ENCODE assay signal across 24 cellular contexts in genomic region chr1:209831615-209832014, GRCh38. TPM values are rescaled to one million over a fixed set of nuclear protein-coding genes. Genes with fewer than 3 reads are reported as not detected.
A peak's percentile ranks its signal among the peaks of the same experiment; 100 is the strongest.
DNase-seq lines count a peak whose midpoint lies in the region; ATAC-seq, FAIRE-seq and TF ChIP-seq lines count a peak whose summit lies in the region.
"Had no signal": no experiment of that assay in that cellular context is flagged by ENCODE, and none has a peak within 500 bp of the region (broad histone marks: within the 10 kb centered on the region; RNA-seq: fewer than 3 reads in every experiment).

No MANE protein-coding gene starts in this region.

- FAIRE-seq in bronchial epithelial cell (lab: Jason Lieb, UNC), result no peak

- H3K79me2 ChIP-seq in DND-41 (ENCODE audit: insufficient read depth, low read length), result peaks cover 36% of the 10 kb centered on the region

- intact Hi-C loops in IMR-90 (cut with micrococcal nuclease), result no loop called here

- no peak for TF ChIP-seq POLR2A in IMR-90 (IDR thresholded peaks at IDR 0.05; ENCODE audit: low read depth, low read length)

- 0 out of 2 replicates have a peak overlapping the region, but pooled peaks have one; percentile 34 for H3K14ac ChIP-seq in IMR-90 (replicated peaks; ENCODE audit: low read depth, low read length)

- peak overlapping the region; percentile 86; the same call in 1 of the 2 replicates for H2BK20ac ChIP-seq in IMR-90 (ENCODE audit: low read depth, low read length)

- no peak overlapping the region; the same call in 1 of the 2 replicates for H3K4ac ChIP-seq in IMR-90 (ENCODE audit: low read depth, low read length)

- H3K9ac ChIP-seq in DND-41 (ENCODE audit: low read depth, low read length), result no peak overlapping the region
- H3K9ac ChIP-seq in IMR-90 (ENCODE audit: low read depth, low read length), result no peak overlapping the region

- ATAC-seq in DND-41 (ENCODE audit: insufficient read depth, low read depth) (no peak), IMR-90 (ENCODE audit: low read depth) (no peak)
- ATAC-seq: esophagus mucosa; left lung; natural killer cell treated with Interleukin-12 subunit alpha and Interleukin-12 subunit beta and Interleukin-15 and Interleukin-18, amount 100 ng/mL, for 72 hours; stimulated activated naive CD8-positive, alpha-beta T cell treated with anti-CD3 and anti-CD28 coated beads, Interleukin-15, amount 100 ng/mL, for 72 hours had no signal

- no peaks in the 10 kb centered on the region; the same call in 1 of the 2 replicates for H3K9me1 ChIP-seq in IMR-90 (ENCODE audit: insufficient read depth, low read length)

- in situ Hi-C loops in IMR-90 (cut with MboI; ENCODE audit: low sequenced_read_pairs), result no loop called here

- H2AK5ac ChIP-seq in IMR-90 (ENCODE audit: low read depth, low read length), result no peak overlapping the region

- no peak for TF ChIP-seq RAD21 in IMR-90 (IDR thresholded peaks at IDR 0.05; ENCODE audit: low read length)

- CTCF ChIA-PET in IMR-90 (lab: Yijun Ruan, JAX), result no interaction called here

- TF ChIP-seq CTCF in DND-41 (IDR thresholded peaks at IDR 0.05; ENCODE audit: borderline replicate concordance, extremely low read depth, low read length, poor library complexity, severe bottlenecking) (no peak), IMR-90 (conservative IDR thresholded peaks at IDR 0.05; ENCODE audit: low read depth, low read length) (no peak), bronchial epithelial cell (IDR thresholded peaks at IDR 0.05; ENCODE audit: insufficient read depth, low read length, severe bottlenecking) (no peak)

- no peak overlapping the region for H4K8ac ChIP-seq in IMR-90 (ENCODE audit: low read depth in 2 of 2, low read length in 2 of 2)

- peak overlapping the region; percentile 62 for H2BK5ac ChIP-seq in IMR-90 (ENCODE audit: low read depth, low read length, poor library complexity, severe bottlenecking)

- H3K4me3 ChIP-seq in DND-41 (ENCODE audit: low read depth in 1 of 2, low read length in 2 of 2), result no peak overlapping the region
- H3K4me3 ChIP-seq in IMR-90 (ENCODE audit: insufficient read depth, low read depth, low read length), result no peak overlapping the region
- H3K4me3 ChIP-seq in bronchial epithelial cell (ENCODE audit: low read depth, low read length), result no peak overlapping the region
- H3K4me3 ChIP-seq: left lung, ovary, right atrium auricular region, SK-N-MC, tibial artery had no signal

- H3K23ac ChIP-seq in IMR-90 (ENCODE audit: low read depth, low read length), result no peak overlapping the region

- no CpG with 5 or more reads among the region's 1 CpG for WGBS in IMR-90 (ENCODE audit: extremely low coverage in 2 of 2, insufficient read length in 1 of 2), 2 experiments

- peaks cover 25% of the 10 kb centered on the region for H3K4me1 ChIP-seq in DND-41 (ENCODE audit: insufficient read depth, low read length)
- peaks cover 4% of the 10 kb centered on the region; the same call in 1 of the 2 replicates for H3K4me1 ChIP-seq in IMR-90 (ENCODE audit: control insufficient read depth, insufficient read depth, low read length)

- no peak overlapping the region for H4K5ac ChIP-seq in IMR-90 (ENCODE audit: low read depth, low read length)

- POLR2A ChIA-PET in IMR-90 (lab: Charles Lee; ENCODE audit: unreplicated experiment), result no interaction called here

- no peak overlapping the region for H3K56ac ChIP-seq in IMR-90 (ENCODE audit: extremely low read depth, insufficient read depth, low read length)

- dilution Hi-C loops in IMR-90 (cut with HindIII; ENCODE audit: low sequenced_read_pairs, unreplicated experiment), result no loop called here

- BruUV-seq in IMR-90 (replicated peaks; lab: Mats Ljungman, UMichigan), result no TSS peak

- no peak overlapping the region for H2AFZ ChIP-seq in DND-41 (ENCODE audit: low read depth, low read length)
- no peak overlapping the region for H2AFZ ChIP-seq in IMR-90 (replicated peaks; ENCODE audit: low read length, poor library complexity)

- H3K4me2 ChIP-seq in DND-41 (ENCODE audit: insufficient read depth, low read length) (peak overlapping the region; percentile 18; the same call in 1 of the 2 replicates), IMR-90 (ENCODE audit: low read depth, low read length) (no peak overlapping the region)

- peak overlapping the region; percentile 27; the same call in 1 of the 2 replicates for H2BK120ac ChIP-seq in IMR-90 (ENCODE audit: low read depth, low read length)

- no peak for DNase-seq in DND-41
- DNase-seq in IMR-90, result peak; percentile 60
- DNase-seq in bronchial epithelial cell (ENCODE audit: low read depth), result peak; percentile 69
- peak; percentile 39 for DNase-seq in hepatic stellate cell (ENCODE audit: low spot score)
- no peak for DNase-seq in cortex of kidney (lab: John Stamatoyannopoulos, UW)
- no peak for DNase-seq in cerebellum (ENCODE audit: low spot score)
- DNase-seq in NOMO-1 (lab: John Stamatoyannopoulos, UW; ENCODE audit: unreplicated experiment in 2 of 2), result no peak
- DNase-seq in activated effector memory CD4-positive, alpha-beta T cell treated with Interleukin-2 at 50 U/mL for 16 hours, result no peak
- DNase-seq: activated B cell treated with CpG ODN at 0.5 μM for 24 hours; activated CD4-positive, alpha-beta memory T cell treated with anti-CD3 and anti-CD28 coated beads for 36 hours; activated gamma-delta T cell treated with Interleukin-2 at 50 U/mL for 16 hours; activated T-cell treated with anti-CD3 and anti-CD28 coated beads for 4 hours; left lung; NCI-H2171; NCI-H524; ovary; RPMI8226; stimulated activated naive CD8-positive, alpha-beta T cell treated with anti-CD3 and anti-CD28 coated beads, Interleukin-15, amount 100 ng/mL, for 72 hours; tibial artery had no signal

- peaks cover 69% of the 10 kb centered on the region for H3K36me3 ChIP-seq in DND-41 (ENCODE audit: insufficient read depth, low read length)
- H3K36me3 ChIP-seq in IMR-90 (ENCODE audit: control insufficient read depth, insufficient read depth, low read length), result peaks cover 14% of the 10 kb centered on the region
- H3K36me3 ChIP-seq in bronchial epithelial cell (ENCODE audit: control insufficient read depth, insufficient read depth, low read length), result peaks cover 10% of the 10 kb centered on the region
- H3K36me3 ChIP-seq: ovary had no signal

- peaks cover 8 to 43% of the 10 kb centered on the region in 2 experiments for H3K79me1 ChIP-seq in IMR-90 (ENCODE audit: low read depth in 1 of 2, low read length in 2 of 2)

- H4K20me1 ChIP-seq in DND-41 (ENCODE audit: insufficient read depth, low read length) (no peaks in the 10 kb centered on the region), IMR-90 (ENCODE audit: insufficient read depth, low read length) (no peaks in the 10 kb centered on the region)

- no peak overlapping the region for H3K27ac ChIP-seq in DND-41 (ENCODE audit: low read length)
- no peak overlapping the region for H3K27ac ChIP-seq in IMR-90 (ENCODE audit: insufficient read depth, low read length)
- H3K27ac ChIP-seq: left lung, ovary, right atrium auricular region, SK-N-MC, tibial artery had no signal

- 0 out of 3 replicates have a peak overlapping the region, but pooled peaks have one; percentile 3 for H2BK15ac ChIP-seq in IMR-90 (ENCODE audit: low read depth, low read length)

- H2AK9ac ChIP-seq in IMR-90 (replicated peaks; ENCODE audit: low read depth, low read length, poor library complexity), result no peak overlapping the region

- no peak overlapping the region for H4K91ac ChIP-seq in IMR-90 (ENCODE audit: insufficient read depth, low read depth, low read length)

- H3K27me3 ChIP-seq in DND-41 (ENCODE audit: insufficient read depth, low read length, poor library complexity) (no peaks in the 10 kb centered on the region), IMR-90 (ENCODE audit: control insufficient read depth, insufficient read depth, low read length) (no peaks in the 10 kb centered on the region), bronchial epithelial cell (ENCODE audit: control insufficient read depth, insufficient read depth, low read length) (no peaks in the 10 kb centered on the region)
- H3K27me3 ChIP-seq: left lung, ovary, right atrium auricular region, tibial artery had no signal

- no peak overlapping the region for H3K18ac ChIP-seq in IMR-90 (ENCODE audit: low read depth, low read length)

- H3K9me3 ChIP-seq in DND-41 (ENCODE audit: insufficient read depth, low read length, severe bottlenecking), result no peaks in the 10 kb centered on the region
- no peaks in the 10 kb centered on the region for H3K9me3 ChIP-seq in IMR-90 (ENCODE audit: control insufficient read depth, insufficient read depth, low read length)
- H3K9me3 ChIP-seq: left lung, ovary, right atrium auricular region, tibial artery had no signal

TF ChIP-seq in IMR-90, 13 proteins besides CTCF, POLR2A, EP300 and RAD21:
- TF ChIP-seq CEBPB (IDR thresholded peaks at IDR 0.05; ENCODE audit: low read depth, low read length), result peak; percentile 29; the same call in 1 of the 2 replicates
- no peak for TF ChIP-seq MXI1 (IDR thresholded peaks at IDR 0.05; ENCODE audit: borderline replicate concordance, low read depth, low read length)
- no peak for TF ChIP-seq MAZ (IDR thresholded peaks at IDR 0.05; ENCODE audit: borderline replicate concordance, low read depth, low read length)
- TF ChIP-seq NFE2L2 (IDR thresholded peaks at IDR 0.05; ENCODE audit: low read depth, low read length), result no peak
- 0 out of 2 replicates have a peak, but pooled peaks have one; percentile 36 for TF ChIP-seq FOS (IDR thresholded peaks at IDR 0.05; ENCODE audit: low read depth, low read length)
- TF ChIP-seq MAFK (IDR thresholded peaks at IDR 0.05; ENCODE audit: low read depth, low read length), result no peak
- no peak for TF ChIP-seq CHD1 (IDR thresholded peaks at IDR 0.05; ENCODE audit: low read depth, low read length)
- TF ChIP-seq RCOR1 (IDR thresholded peaks at IDR 0.05; ENCODE audit: insufficient replicate concordance, low read length), result no peak

RNA-seq across cellular contexts. Expression of gene UTP25, which starts 3.8 kb away (rescaled TPM):
- total RNA-seq in IMR-90 (2012; rRNA removed) (17.2 and 17.4 TPM in 2 replicates), bronchial epithelial cell (2.9 and 6.3 TPM in 2 replicates), cerebellum (9.7 TPM)
- polyA plus RNA-seq in IMR-90 (2012; rRNA removed), result 6.9 and 7.1 TPM in 2 replicates
- 1.6 and 1.8 TPM in 2 replicates for polyA plus RNA-seq in IMR-90 (2012; cell fraction: cytosol; rRNA removed)
- 3.3 and 10.9 TPM in 2 replicates for polyA plus RNA-seq in IMR-90 (2012; cell fraction: nucleus; rRNA removed; ENCODE audit: low replicate concordance)

RNA-seq across cellular contexts. Expression of gene IRF6, which starts 25.7 kb away (rescaled TPM):
- total RNA-seq in IMR-90 (2012; rRNA removed), result 1.9 and 2.9 TPM in 2 replicates
- 1.2 and 1.7 TPM in 2 replicates for polyA plus RNA-seq in IMR-90 (2012; rRNA removed)
- 1.0 and 1.2 TPM in 2 replicates for polyA plus RNA-seq in IMR-90 (2012; cell fraction: cytosol; rRNA removed)
- 1.2 and 1.3 TPM in 2 replicates for polyA plus RNA-seq in IMR-90 (2012; cell fraction: nucleus; rRNA removed; ENCODE audit: low replicate concordance)
- total RNA-seq in bronchial epithelial cell, result 175 and 226 TPM in 2 replicates
- total RNA-seq in cerebellum, result 1.8 TPM
- total RNA-seq: T-helper 2 cell treated with Interferon-gamma antibody and Interleukin-4, amounts not matched to agents 100 ng/mL and 5 ng/mL, for 36 hours had no signal

RNA-seq across cellular contexts. Expression of gene C1orf74, which starts 47.3 kb away (rescaled TPM):
- total RNA-seq in IMR-90 (2012; rRNA removed) (4.2 and 4.3 TPM in 2 replicates), bronchial epithelial cell (6.8 and 11.6 TPM in 2 replicates), cerebellum (2.4 TPM)
- 0.79 and 1.1 TPM in 2 replicates for polyA plus RNA-seq in IMR-90 (2012; rRNA removed)
- 0.37 and 0.40 TPM in 2 replicates for polyA plus RNA-seq in IMR-90 (2012; cell fraction: cytosol; rRNA removed)
- 0.30 and 0.46 TPM in 2 replicates for polyA plus RNA-seq in IMR-90 (2012; cell fraction: nucleus; rRNA removed; ENCODE audit: low replicate concordance)

Comparison
In these comparisons a context has a peak if more than half of its experiments do, and no peak if none do; other contexts are left out.
1. DNase-seq: peak in IMR-90 (single experiment), bronchial epithelial cell (single experiment) and hepatic stellate cell (single experiment); none in DND-41 (single experiment), cortex of kidney (single experiment), cerebellum (single experiment), NOMO-1 (0 of 2) and activated effector memory CD4-positive, alpha-beta T cell treated with Interleukin-2 at 50 U/mL for 16 hours (single experiment).
2. RNA of gene IRF6, which starts 25.7 kb away (total RNA-seq): 175 to 226 TPM in bronchial epithelial cell; 1.9 to 2.9 TPM in IMR-90 and 1.8 TPM in cerebellum (single experiment); every median in the first group is over 10 times any median in the second.